In the genomic region with DNA sequence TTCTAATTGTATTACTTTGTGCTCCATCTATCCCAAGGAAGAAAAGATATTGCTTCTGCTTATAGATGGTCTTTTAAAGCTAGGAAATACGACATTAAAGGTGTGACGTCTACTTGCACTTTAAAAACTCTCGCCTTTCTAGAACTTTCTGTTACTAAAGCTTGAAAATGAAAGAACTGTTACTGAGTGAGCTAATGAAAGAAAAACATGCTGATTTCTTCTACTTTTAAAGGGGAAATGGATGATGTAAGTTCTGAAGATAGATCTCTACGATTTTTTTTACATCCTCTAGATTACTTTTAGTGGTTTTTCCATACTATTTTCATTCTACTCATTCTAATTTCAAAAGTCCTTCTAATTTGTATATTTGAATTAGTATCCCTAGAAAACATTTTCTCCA, we compare ENCODE assay signal across 17 cellular contexts.
DNase-seq lines count a peak whose midpoint lies in the region; ATAC-seq and TF ChIP-seq lines count a peak whose summit lies in the region.
"Had no signal": no experiment of that assay in that cellular context is flagged by ENCODE, and none has a peak within 500 bp of the region (broad histone marks: within the 10 kb centered on the region; RNA-seq: fewer than 3 reads in every experiment).

No MANE protein-coding gene starts in this region.

- intact Hi-C loops in ascending aorta (cut with DNase I) (no loop called here), gastrocnemius medialis (cut with DNase I; ENCODE audit: low total_unique reads) (no loop called here), Caco-2 (cut with micrococcal nuclease; ENCODE audit: unreplicated experiment) (no loop called here)

- no TSS peak for BruUV-seq in Caco-2 (replicated peaks; lab: Mats Ljungman, UMichigan)

- H3K27ac ChIP-seq in ascending aorta (peak overlapping the region; percentile 44 to 61), gastrocnemius medialis (peak overlapping the region in 3 of 4 donors; percentile 20 to 52 (median 36))
- H3K27ac ChIP-seq: BLaER1 treated with 17β-estradiol and CSF1 and Interleukin-3, amounts not matched to agents 10 nM and 100 nM; VCaP had no signal

- no peak overlapping the region for H3K27ac Mint-ChIP-seq in Caco-2 (ENCODE audit: unreplicated experiment)
- H3K27ac Mint-ChIP-seq: activated CD8-positive, alpha-beta memory T cell treated with anti-CD3 and anti-CD28 coated beads, Interleukin-2, amount 10 ng/mL, durations not matched to agents 7 days and 5 days had no signal

- H3K27me3 ChIP-seq in ascending aorta = no peaks in the 10 kb centered on the region
- H3K27me3 ChIP-seq in gastrocnemius medialis = no peaks in the 10 kb centered on the region
- H3K27me3 ChIP-seq in Caco-2 (replicated peaks; ENCODE audit: control insufficient read depth, insufficient read depth, low read length) = no peaks in the 10 kb centered on the region
- H3K27me3 ChIP-seq: BLaER1 treated with 17β-estradiol and CSF1 and Interleukin-3, amounts not matched to agents 10 nM and 100 nM; pancreas had no signal

- no peak overlapping the region for H3K4me3 Mint-ChIP-seq in Caco-2 (ENCODE audit: unreplicated experiment)
- H3K4me3 Mint-ChIP-seq: activated CD8-positive, alpha-beta memory T cell treated with anti-CD3 and anti-CD28 coated beads, Interleukin-2, amount 10 ng/mL, durations not matched to agents 7 days and 5 days had no signal

- peaks cover 5% of the 10 kb centered on the region for H3K27me3 Mint-ChIP-seq in Caco-2 (ENCODE audit: insufficient read depth, unreplicated experiment)
- H3K27me3 Mint-ChIP-seq: activated CD8-positive, alpha-beta memory T cell treated with anti-CD3 and anti-CD28 coated beads, Interleukin-2, amount 10 ng/mL, durations not matched to agents 7 days and 5 days had no signal

- H3K4me3 ChIP-seq in ascending aorta (peak overlapping the region in 1 of 2 donors; percentile 37), fibroblast of villous mesenchyme (ENCODE audit: low read depth, low read length) (no peak overlapping the region), gastrocnemius medialis (peak overlapping the region in 1 of 4 donors; percentile 42), Caco-2 (ENCODE audit: low read depth, low read length) (no peak overlapping the region)
- H3K4me3 ChIP-seq: BLaER1 treated with 17β-estradiol and CSF1 and Interleukin-3, amounts not matched to agents 10 nM and 100 nM had no signal

- H3K36me3 ChIP-seq in ascending aorta (no peaks in the 10 kb centered on the region), gastrocnemius medialis (no peaks in the 10 kb centered on the region), Caco-2 (ENCODE audit: control insufficient read depth, insufficient read depth, low read length) (no peaks in the 10 kb centered on the region)
- H3K36me3 ChIP-seq: BLaER1 treated with 17β-estradiol and CSF1 and Interleukin-3, amounts not matched to agents 10 nM and 100 nM; pancreas had no signal

- H3K9me3 ChIP-seq in ascending aorta (peaks cover 0 to 4% of the 10 kb centered on the region in 2 donors), gastrocnemius medialis (no peaks in the 10 kb centered on the region), Caco-2 (no peaks in the 10 kb centered on the region)
- H3K9me3 ChIP-seq: pancreas had no signal

- H3K4me1 Mint-ChIP-seq in Caco-2 (ENCODE audit: low read depth, unreplicated experiment) = no peaks in the 10 kb centered on the region
- H3K4me1 Mint-ChIP-seq: activated CD8-positive, alpha-beta memory T cell treated with anti-CD3 and anti-CD28 coated beads, Interleukin-2, amount 10 ng/mL, durations not matched to agents 7 days and 5 days had no signal

- H3K36me3 Mint-ChIP-seq in Caco-2 (ENCODE audit: insufficient read depth, unreplicated experiment) = no peaks in the 10 kb centered on the region
- H3K36me3 Mint-ChIP-seq: activated CD8-positive, alpha-beta memory T cell treated with anti-CD3 and anti-CD28 coated beads, Interleukin-2, amount 10 ng/mL, durations not matched to agents 7 days and 5 days had no signal

- CTCF ChIA-PET in Caco-2 (lab: Charles Lee) = no interaction called here

- ATAC-seq in gastrocnemius medialis = no peak
- ATAC-seq: activated CD8-positive, alpha-beta memory T cell treated with anti-CD3 and anti-CD28 coated beads, Interleukin-2, amount 10 ng/mL, durations not matched to agents 7 days and 5 days had no signal

- TF ChIP-seq POLR2A in gastrocnemius medialis (IDR thresholded peaks at IDR 0.05) = no peak

- TF ChIP-seq CTCF in ascending aorta (IDR thresholded peaks at IDR 0.05) = no peak
- TF ChIP-seq CTCF in fibroblast of villous mesenchyme (IDR thresholded peaks at IDR 0.05; ENCODE audit: insufficient read depth, low read depth, low read length) = no peak
- no peak for TF ChIP-seq CTCF in gastrocnemius medialis (IDR thresholded peaks at IDR 0.05 in 4 of 5, conservative IDR thresholded peaks at IDR 0.05 in 1 of 5)
- no peak for TF ChIP-seq CTCF in Caco-2 (IDR thresholded peaks at IDR 0.05; ENCODE audit: insufficient read depth in 1 of 2, low read depth in 1 of 2, low read length in 1 of 2, severe bottlenecking in 1 of 2, unreplicated experiment in 1 of 2)

- peak; percentile 35 for DNase-seq in EL
- DNase-seq in ascending aorta (ENCODE audit: low spot score in 2 of 2) = no peak
- peak; percentile 34 for DNase-seq in fibroblast of villous mesenchyme (ENCODE audit: low read depth)
- no peak for DNase-seq in gastrocnemius medialis
- DNase-seq in ACHN = no peak
- DNase-seq in NCI-H69 (lab: John Stamatoyannopoulos, UW) = no peak
- no peak for DNase-seq in Caco-2
- DNase-seq in activated gamma-delta T cell (lab: John Stamatoyannopoulos, UW) = no peak
- DNase-seq: activated CD8-positive, alpha-beta memory T cell treated with anti-CD3 and anti-CD28 coated beads, Interleukin-2, amount 10 ng/mL, durations not matched to agents 7 days and 5 days; activated naive CD4-positive, alpha-beta T cell treated with Interleukin-2 at 50 U/mL for 16 hours; NCI-H1105 treated with DMSO at 0.1 percent for 48 hours; NCI-H2227 treated with DMSO at 0.1 percent for 48 hours; OCI-M1; pancreas; SW 1271 had no signal

- H3K4me1 ChIP-seq in ascending aorta (no peaks in the 10 kb centered on the region), gastrocnemius medialis (peaks cover 0 to 4% of the 10 kb centered on the region in 2 donors), Caco-2 (no peaks in the 10 kb centered on the region)
- H3K4me1 ChIP-seq: BLaER1 treated with 17β-estradiol and CSF1 and Interleukin-3, amounts not matched to agents 10 nM and 100 nM had no signal

- H3K9me3 Mint-ChIP-seq in Caco-2 (ENCODE audit: unreplicated experiment) = no peaks in the 10 kb centered on the region

- POLR2A ChIA-PET in Caco-2 (lab: Charles Lee) = no interaction called here

- in situ Hi-C loops in gastrocnemius medialis (cut with MboI; ENCODE audit: low sequenced_read_pairs in 4 of 4) = no loop called here
- in situ Hi-C loops in ACHN (cut with HindIII; ENCODE audit: low pct_ligation_motif_present, low pct_unique_long_range_greater_than_20kb, low sequenced_read_pairs) = no loop called here

Comparison
In these comparisons a context has a peak if more than half of its experiments do, and no peak if none do; other contexts are left out.
1. DNase-seq: peak in EL (single experiment) and fibroblast of villous mesenchyme (single experiment); none in ascending aorta (0 of 2), gastrocnemius medialis (0 of 2), ACHN (single experiment), NCI-H69 (single experiment), Caco-2 (0 of 2) and activated gamma-delta T cell (single experiment).